ENCODE assay signal across 34 cellular contexts in genomic region chr17:32846143-32846542, GRCh38.
"Had no signal": no experiment of that assay in that cellular context is flagged by ENCODE, and none has a peak within 500 bp of the region (broad histone marks: within the 10 kb centered on the region; RNA-seq: fewer than 3 reads in every experiment).

No MANE protein-coding gene starts in this region.

- H3K36me3 Mint-ChIP-seq: activated CD4-positive, alpha-beta memory T cell treated with anti-CD3 and anti-CD28 coated beads for 36 hours; activated CD8-positive, alpha-beta memory T cell treated with anti-CD3 and anti-CD28 coated beads, Interleukin-2, amount 10 ng/mL, durations not matched to agents 7 days and 5 days; activated naive CD4-positive, alpha-beta T cell treated with anti-CD3 and anti-CD28 coated beads, Interleukin-2, amount 10 ng/mL, durations not matched to agents 7 days and 5 days; activated naive CD4-positive, alpha-beta T cell treated with anti-CD3 and anti-CD28 coated beads, Interleukin-2, amount 50 U/mL, for 72 hours; activated naive CD8-positive, alpha-beta T cell treated with anti-CD3 and anti-CD28 coated beads, Interleukin-2, amount 10 ng/mL, durations not matched to agents 7 days and 5 days; brain had no signal

- H3K4me3 Mint-ChIP-seq: activated CD4-positive, alpha-beta memory T cell treated with anti-CD3 and anti-CD28 coated beads for 36 hours; activated CD4-positive, alpha-beta T cell treated with anti-CD3 and anti-CD28 coated beads for 36 hours; activated CD4-positive, alpha-beta T cell treated with anti-CD3 and anti-CD28 coated beads, Interleukin-2, amount 10 ng/mL, durations not matched to agents 24 days and 14 days; activated CD8-positive, alpha-beta memory T cell treated with anti-CD3 and anti-CD28 coated beads, Interleukin-2, amount 10 ng/mL, durations not matched to agents 7 days and 5 days; activated CD8-positive, alpha-beta T cell treated with anti-CD3 and anti-CD28 coated beads, Interleukin-2, amount 10 ng/mL, durations not matched to agents 7 days and 5 days; activated naive CD4-positive, alpha-beta T cell treated with anti-CD3 and anti-CD28 coated beads, Interleukin-2, amount 10 ng/mL, durations not matched to agents 7 days and 5 days; activated naive CD8-positive, alpha-beta T cell treated with anti-CD3 and anti-CD28 coated beads, Interleukin-2, amount 10 ng/mL, durations not matched to agents 7 days and 5 days; activated T-cell treated with anti-CD3 and anti-CD28 coated beads, Interleukin-2, amount 50 U/mL, for 72 hours; brain; central memory CD8-positive, alpha-beta T cell; dendritic cell treated with granulocyte-macrophage colony-stimulating factor and Interleukin-4, amounts not matched to agents 40 ng/mL and 50 ng/mL, for 4 days; T-helper 1 cell treated with Interleukin-12 subunit alpha and Interleukin-12 subunit beta and Interleukin-4 antibody, amounts not matched to agents 30 μg/mL and 1 μg/mL, for 36 hours; T-helper 2 cell treated with Interferon-gamma antibody and Interleukin-4, amounts not matched to agents 5 μg/mL and 100 μg/mL, for 36 hours had no signal

- H3K27ac ChIP-seq: breast epithelium, cardiac muscle cell, coronary artery, dorsolateral prefrontal cortex, esophagus muscularis mucosa, foreskin keratinocyte, gastrocnemius medialis, heart left ventricle, WERI-Rb-1 had no signal

- H3K36me3 ChIP-seq: ascending aorta, breast epithelium, cardiac muscle cell, esophagus muscularis mucosa, gastrocnemius medialis, heart left ventricle, WERI-Rb-1 had no signal

- H3K9me3 ChIP-seq: ascending aorta, breast epithelium, esophagus muscularis mucosa, gastrocnemius medialis, heart left ventricle had no signal

- DNase-seq: activated CD4-positive, alpha-beta memory T cell treated with anti-CD3 and anti-CD28 coated beads for 36 hours; activated CD4-positive, alpha-beta T cell treated with anti-CD3 and anti-CD28 coated beads for 36 hours; activated CD4-positive, alpha-beta T cell treated with anti-CD3 and anti-CD28 coated beads, Interleukin-2, amount 10 ng/mL, durations not matched to agents 24 days and 14 days; activated CD4-positive, CD25-positive, alpha-beta regulatory T cell; activated CD4-positive, CD25-positive, alpha-beta regulatory T cell treated with anti-CD3 and anti-CD28 coated beads, Interleukin-2, amount 50 U/mL, for 72 hours; activated CD8-positive, alpha-beta memory T cell treated with anti-CD3 and anti-CD28 coated beads, Interleukin-2, amount 10 ng/mL, durations not matched to agents 7 days and 5 days; activated CD8-positive, alpha-beta memory T cell treated with anti-CD3 and anti-CD28 coated beads, Interleukin-2, amount 50 U/mL, for 4 hours; activated CD8-positive, alpha-beta T cell treated with anti-CD3 and anti-CD28 coated beads, Interleukin-2, amount 10 ng/mL, durations not matched to agents 7 days and 5 days; activated gamma-delta T cell; activated naive CD4-positive, alpha-beta T cell; activated naive CD4-positive, alpha-beta T cell treated with anti-CD3 and anti-CD28 coated beads, Interleukin-2, amount 10 ng/mL, durations not matched to agents 7 days and 5 days; activated naive CD8-positive, alpha-beta T cell treated with anti-CD3 and anti-CD28 coated beads, Interleukin-2, amount 10 ng/mL, durations not matched to agents 7 days and 5 days; activated T-cell treated with anti-CD3 and anti-CD28 coated beads, Interleukin-2, amount 50 U/mL, for 1 hour; activated T-cell treated with anti-CD3 and anti-CD28 coated beads, Interleukin-2, amount 50 U/mL, for 72 hours; dorsolateral prefrontal cortex; effector memory CD4-positive, alpha-beta T cell; erythroblast; foreskin keratinocyte; gastrocnemius medialis; glutamatergic neuron; heart left ventricle; T1000; WERI-Rb-1 had no signal

- ATAC-seq: activated CD4-positive, alpha-beta T cell treated with anti-CD3 and anti-CD28 coated beads for 36 hours; activated CD8-positive, alpha-beta memory T cell treated with anti-CD3 and anti-CD28 coated beads, Interleukin-2, amount 10 ng/mL, durations not matched to agents 7 days and 5 days; activated CD8-positive, alpha-beta T cell treated with anti-CD3 and anti-CD28 coated beads, Interleukin-2, amount 10 ng/mL, durations not matched to agents 7 days and 5 days; activated naive CD4-positive, alpha-beta T cell treated with anti-CD3 and anti-CD28 coated beads, Interleukin-2, amount 50 U/mL, for 72 hours; activated T-cell treated with anti-CD3 and anti-CD28 coated beads, Interleukin-2, amount 50 U/mL, for 72 hours; foreskin keratinocyte; gastrocnemius medialis; heart left ventricle had no signal

- H3K27me3 Mint-ChIP-seq: activated CD4-positive, alpha-beta memory T cell treated with anti-CD3 and anti-CD28 coated beads for 36 hours; activated CD4-positive, alpha-beta T cell treated with anti-CD3 and anti-CD28 coated beads for 36 hours; central memory CD8-positive, alpha-beta T cell had no signal

- H3K27me3 ChIP-seq: ascending aorta, breast epithelium, cardiac muscle cell, dorsolateral prefrontal cortex, esophagus muscularis mucosa, foreskin keratinocyte, gastrocnemius medialis, heart left ventricle had no signal

- H3K4me1 ChIP-seq: breast epithelium, esophagus muscularis mucosa, gastrocnemius medialis had no signal

- H3K4me3 ChIP-seq: ascending aorta, breast epithelium, cardiac muscle cell, coronary artery, dorsolateral prefrontal cortex, esophagus muscularis mucosa, gastrocnemius medialis, heart left ventricle had no signal

- H3K4me1 Mint-ChIP-seq: activated CD4-positive, alpha-beta T cell treated with anti-CD3 and anti-CD28 coated beads for 36 hours; activated CD4-positive, alpha-beta T cell treated with anti-CD3 and anti-CD28 coated beads, Interleukin-2, amount 10 ng/mL, durations not matched to agents 24 days and 14 days; activated CD8-positive, alpha-beta memory T cell treated with anti-CD3 and anti-CD28 coated beads, Interleukin-2, amount 10 ng/mL, durations not matched to agents 7 days and 5 days; activated naive CD4-positive, alpha-beta T cell treated with anti-CD3 and anti-CD28 coated beads, Interleukin-2, amount 10 ng/mL, durations not matched to agents 7 days and 5 days; activated naive CD8-positive, alpha-beta T cell treated with anti-CD3 and anti-CD28 coated beads, Interleukin-2, amount 10 ng/mL, durations not matched to agents 7 days and 5 days; brain had no signal

- H3K9me3 Mint-ChIP-seq: activated CD4-positive, alpha-beta memory T cell treated with anti-CD3 and anti-CD28 coated beads for 36 hours; activated CD4-positive, alpha-beta T cell treated with anti-CD3 and anti-CD28 coated beads, Interleukin-2, amount 10 ng/mL, durations not matched to agents 24 days and 14 days; activated naive CD4-positive, alpha-beta T cell treated with anti-CD3 and anti-CD28 coated beads, Interleukin-2, amount 10 ng/mL, durations not matched to agents 7 days and 5 days; activated naive CD4-positive, alpha-beta T cell treated with anti-CD3 and anti-CD28 coated beads, Interleukin-2, amount 50 U/mL, for 72 hours; activated naive CD8-positive, alpha-beta T cell treated with anti-CD3 and anti-CD28 coated beads, Interleukin-2, amount 10 ng/mL, durations not matched to agents 7 days and 5 days; activated T-cell treated with anti-CD3 and anti-CD28 coated beads, Interleukin-2, amount 50 U/mL, for 72 hours; central memory CD8-positive, alpha-beta T cell; dendritic cell treated with granulocyte-macrophage colony-stimulating factor and Interleukin-4, amounts not matched to agents 40 ng/mL and 50 ng/mL, for 4 days; T-helper 1 cell treated with Interleukin-12 subunit alpha and Interleukin-12 subunit beta and Interleukin-4 antibody, amounts not matched to agents 30 μg/mL and 1 μg/mL, for 36 hours; T-helper 2 cell treated with Interferon-gamma antibody and Interleukin-4, amounts not matched to agents 5 μg/mL and 100 μg/mL, for 36 hours had no signal

- H3K27ac Mint-ChIP-seq: activated CD4-positive, alpha-beta memory T cell treated with anti-CD3 and anti-CD28 coated beads for 36 hours; activated CD4-positive, alpha-beta T cell treated with anti-CD3 and anti-CD28 coated beads for 36 hours; activated CD4-positive, alpha-beta T cell treated with anti-CD3 and anti-CD28 coated beads, Interleukin-2, amount 10 ng/mL, durations not matched to agents 24 days and 14 days; activated CD8-positive, alpha-beta memory T cell treated with anti-CD3 and anti-CD28 coated beads, Interleukin-2, amount 10 ng/mL, durations not matched to agents 7 days and 5 days; activated CD8-positive, alpha-beta T cell treated with anti-CD3 and anti-CD28 coated beads, Interleukin-2, amount 10 ng/mL, durations not matched to agents 7 days and 5 days; activated naive CD4-positive, alpha-beta T cell treated with anti-CD3 and anti-CD28 coated beads, Interleukin-2, amount 10 ng/mL, durations not matched to agents 7 days and 5 days; activated naive CD4-positive, alpha-beta T cell treated with anti-CD3 and anti-CD28 coated beads, Interleukin-2, amount 50 U/mL, for 72 hours; activated naive CD8-positive, alpha-beta T cell treated with anti-CD3 and anti-CD28 coated beads, Interleukin-2, amount 10 ng/mL, durations not matched to agents 7 days and 5 days; activated T-cell treated with anti-CD3 and anti-CD28 coated beads, Interleukin-2, amount 50 U/mL, for 72 hours; brain; dendritic cell treated with granulocyte-macrophage colony-stimulating factor and Interleukin-4, amounts not matched to agents 40 ng/mL and 50 ng/mL, for 4 days; T-helper 1 cell treated with Interleukin-12 subunit alpha and Interleukin-12 subunit beta and Interleukin-4 antibody, amounts not matched to agents 30 μg/mL and 1 μg/mL, for 36 hours; T-helper 2 cell treated with Interferon-gamma antibody and Interleukin-4, amounts not matched to agents 5 μg/mL and 100 μg/mL, for 36 hours had no signal
